2 cellular contexts compared by ENCODE assay signal in the genomic region with DNA sequence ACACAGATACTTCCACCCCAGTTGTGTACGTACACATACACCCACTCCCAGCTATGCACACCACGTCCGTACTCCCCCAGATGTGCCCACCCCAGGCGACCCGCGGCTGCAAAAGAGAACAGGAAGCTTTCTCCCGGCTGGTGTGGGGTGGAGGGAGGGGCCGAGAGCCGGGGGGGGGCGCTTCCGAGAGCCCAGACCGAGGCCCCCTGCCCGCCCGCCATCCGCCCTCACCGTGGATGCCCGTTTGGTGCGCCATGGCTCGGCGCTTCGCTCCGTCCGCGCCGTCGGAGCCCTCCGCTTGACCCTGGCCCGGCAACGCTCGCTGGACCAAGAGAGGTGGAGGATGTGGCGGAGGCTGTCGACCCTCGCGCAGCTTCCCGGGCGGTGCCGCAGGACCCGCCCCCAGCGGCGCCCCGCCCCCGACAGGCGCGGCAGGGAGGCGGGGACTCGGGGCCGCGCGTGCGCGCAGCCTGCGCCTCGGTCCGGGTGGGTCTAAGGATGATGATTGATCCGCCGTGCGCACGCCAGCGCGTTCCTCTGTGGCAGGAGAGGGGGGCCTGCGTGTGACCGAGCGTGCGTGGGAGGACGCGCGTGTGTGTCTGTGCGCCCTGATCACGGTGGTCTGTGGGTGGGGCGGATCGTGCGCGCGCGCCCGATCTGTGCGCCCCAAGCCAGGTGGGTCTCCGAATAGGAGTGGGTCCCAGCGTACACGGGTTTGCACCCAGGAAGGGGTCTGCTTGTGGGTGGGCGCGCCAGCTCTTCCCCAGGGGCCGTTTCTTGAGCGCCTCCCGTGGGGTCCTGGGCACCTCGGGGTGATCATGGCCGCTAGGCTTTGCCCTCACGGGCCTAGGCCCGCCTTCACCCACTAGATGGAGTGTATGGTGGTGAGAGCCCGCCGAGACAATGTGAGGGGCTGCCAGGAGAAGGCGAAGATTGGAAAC.
TF ChIP-seq lines count a peak whose summit lies in the region.

A gene (minus strand): TSS at position 398 of the 941 bp plus-strand sequence. CDS start 142 bp downstream, at position 256.

TF ChIP-seq in IMR-90, 13 proteins besides CTCF, POLR2A, EP300 and RAD21:
- TF ChIP-seq BHLHE40 (IDR thresholded peaks at IDR 0.05; ENCODE audit: low read depth, low read length) (peak; percentile 55), MAZ (IDR thresholded peaks at IDR 0.05; ENCODE audit: borderline replicate concordance, low read depth, low read length) (peak; percentile 64; the same call in 1 of the 2 replicates), RCOR1 (IDR thresholded peaks at IDR 0.05; ENCODE audit: insufficient replicate concordance, low read length) (no peak)

TF ChIP-seq in SK-N-SH, 30 proteins besides CTCF, POLR2A, EP300 and RAD21:
- no peak for TF ChIP-seq FOXJ3 (CRISPR knock-in tag; IDR thresholded peaks at IDR 0.05)
- no peak for TF ChIP-seq ELF1 (IDR thresholded peaks at IDR 0.05)
- TF ChIP-seq TEAD4 (IDR thresholded peaks at IDR 0.05; ENCODE audit: borderline replicate concordance, insufficient read depth), result no peak
- no peak for TF ChIP-seq RFX5 (IDR thresholded peaks at IDR 0.05; ENCODE audit: low read length)
- TF ChIP-seq, protein P1, sequence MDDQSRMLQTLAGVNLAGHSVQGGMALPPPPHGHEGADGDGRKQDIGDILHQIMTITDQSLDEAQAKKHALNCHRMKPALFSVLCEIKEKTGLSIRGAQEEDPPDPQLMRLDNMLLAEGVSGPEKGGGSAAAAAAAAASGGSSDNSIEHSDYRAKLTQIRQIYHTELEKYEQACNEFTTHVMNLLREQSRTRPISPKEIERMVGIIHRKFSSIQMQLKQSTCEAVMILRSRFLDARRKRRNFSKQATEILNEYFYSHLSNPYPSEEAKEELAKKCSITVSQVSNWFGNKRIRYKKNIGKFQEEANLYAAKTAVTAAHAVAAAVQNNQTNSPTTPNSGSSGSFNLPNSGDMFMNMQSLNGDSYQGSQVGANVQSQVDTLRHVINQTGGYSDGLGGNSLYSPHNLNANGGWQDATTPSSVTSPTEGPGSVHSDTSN (IDR thresholded peaks at IDR 0.05), result no peak; the same call in 1 of the 2 replicates
- TF ChIP-seq POLR2AphosphoS5 (IDR thresholded peaks at IDR 0.05; ENCODE audit: low read depth, low read length), result peak; percentile 69; the same call in 1 of the 2 replicates
- no peak for TF ChIP-seq CHD2 (IDR thresholded peaks at IDR 0.05; ENCODE audit: low read length, partially characterized antibody)
- 0 out of 2 replicates have a peak, but pooled peaks have one; percentile 52 for TF ChIP-seq YY1 (IDR thresholded peaks at IDR 0.05; ENCODE audit: low read depth)
- peak; percentile 58; the same call in 1 of the 2 replicates for TF ChIP-seq TAF1 (IDR thresholded peaks at IDR 0.05; ENCODE audit: borderline replicate concordance, low read depth, low read length)
- TF ChIP-seq, protein P2, sequence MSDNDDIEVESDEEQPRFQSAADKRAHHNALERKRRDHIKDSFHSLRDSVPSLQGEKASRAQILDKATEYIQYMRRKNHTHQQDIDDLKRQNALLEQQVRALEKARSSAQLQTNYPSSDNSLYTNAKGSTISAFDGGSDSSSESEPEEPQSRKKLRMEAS (IDR thresholded peaks at IDR 0.05; ENCODE audit: low read depth), result peak; percentile 56; the same call in 1 of the 2 replicates
- TF ChIP-seq, protein P3, sequence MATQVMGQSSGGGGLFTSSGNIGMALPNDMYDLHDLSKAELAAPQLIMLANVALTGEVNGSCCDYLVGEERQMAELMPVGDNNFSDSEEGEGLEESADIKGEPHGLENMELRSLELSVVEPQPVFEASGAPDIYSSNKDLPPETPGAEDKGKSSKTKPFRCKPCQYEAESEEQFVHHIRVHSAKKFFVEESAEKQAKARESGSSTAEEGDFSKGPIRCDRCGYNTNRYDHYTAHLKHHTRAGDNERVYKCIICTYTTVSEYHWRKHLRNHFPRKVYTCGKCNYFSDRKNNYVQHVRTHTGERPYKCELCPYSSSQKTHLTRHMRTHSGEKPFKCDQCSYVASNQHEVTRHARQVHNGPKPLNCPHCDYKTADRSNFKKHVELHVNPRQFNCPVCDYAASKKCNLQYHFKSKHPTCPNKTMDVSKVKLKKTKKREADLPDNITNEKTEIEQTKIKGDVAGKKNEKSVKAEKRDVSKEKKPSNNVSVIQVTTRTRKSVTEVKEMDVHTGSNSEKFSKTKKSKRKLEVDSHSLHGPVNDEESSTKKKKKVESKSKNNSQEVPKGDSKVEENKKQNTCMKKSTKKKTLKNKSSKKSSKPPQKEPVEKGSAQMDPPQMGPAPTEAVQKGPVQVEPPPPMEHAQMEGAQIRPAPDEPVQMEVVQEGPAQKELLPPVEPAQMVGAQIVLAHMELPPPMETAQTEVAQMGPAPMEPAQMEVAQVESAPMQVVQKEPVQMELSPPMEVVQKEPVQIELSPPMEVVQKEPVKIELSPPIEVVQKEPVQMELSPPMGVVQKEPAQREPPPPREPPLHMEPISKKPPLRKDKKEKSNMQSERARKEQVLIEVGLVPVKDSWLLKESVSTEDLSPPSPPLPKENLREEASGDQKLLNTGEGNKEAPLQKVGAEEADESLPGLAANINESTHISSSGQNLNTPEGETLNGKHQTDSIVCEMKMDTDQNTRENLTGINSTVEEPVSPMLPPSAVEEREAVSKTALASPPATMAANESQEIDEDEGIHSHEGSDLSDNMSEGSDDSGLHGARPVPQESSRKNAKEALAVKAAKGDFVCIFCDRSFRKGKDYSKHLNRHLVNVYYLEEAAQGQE (IDR thresholded peaks at IDR 0.05; ENCODE audit: low read depth, low read length), result no peak
- TF ChIP-seq, protein P4, sequence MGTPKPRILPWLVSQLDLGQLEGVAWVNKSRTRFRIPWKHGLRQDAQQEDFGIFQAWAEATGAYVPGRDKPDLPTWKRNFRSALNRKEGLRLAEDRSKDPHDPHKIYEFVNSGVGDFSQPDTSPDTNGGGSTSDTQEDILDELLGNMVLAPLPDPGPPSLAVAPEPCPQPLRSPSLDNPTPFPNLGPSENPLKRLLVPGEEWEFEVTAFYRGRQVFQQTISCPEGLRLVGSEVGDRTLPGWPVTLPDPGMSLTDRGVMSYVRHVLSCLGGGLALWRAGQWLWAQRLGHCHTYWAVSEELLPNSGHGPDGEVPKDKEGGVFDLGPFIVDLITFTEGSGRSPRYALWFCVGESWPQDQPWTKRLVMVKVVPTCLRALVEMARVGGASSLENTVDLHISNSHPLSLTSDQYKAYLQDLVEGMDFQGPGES (IDR thresholded peaks at IDR 0.05; ENCODE audit: low read depth, low read length), result no peak
- TF ChIP-seq EZH2phosphoT487 (IDR thresholded peaks at IDR 0.05; ENCODE audit: borderline replicate concordance, low read depth), result no peak
- no peak for TF ChIP-seq MEF2A (IDR thresholded peaks at IDR 0.05; ENCODE audit: borderline replicate concordance, low read depth)
- peak; percentile 70; the same call in 1 of the 2 replicates for TF ChIP-seq SIN3A (IDR thresholded peaks at IDR 0.05; ENCODE audit: borderline replicate concordance, low read depth, low read length)
- peak; percentile 23; the same call in 1 of the 2 replicates for TF ChIP-seq GABPA (IDR thresholded peaks at IDR 0.05; ENCODE audit: low read depth)
- TF ChIP-seq, protein P5, sequence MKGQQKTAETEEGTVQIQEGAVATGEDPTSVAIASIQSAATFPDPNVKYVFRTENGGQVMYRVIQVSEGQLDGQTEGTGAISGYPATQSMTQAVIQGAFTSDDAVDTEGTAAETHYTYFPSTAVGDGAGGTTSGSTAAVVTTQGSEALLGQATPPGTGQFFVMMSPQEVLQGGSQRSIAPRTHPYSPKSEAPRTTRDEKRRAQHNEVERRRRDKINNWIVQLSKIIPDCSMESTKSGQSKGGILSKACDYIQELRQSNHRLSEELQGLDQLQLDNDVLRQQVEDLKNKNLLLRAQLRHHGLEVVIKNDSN (IDR thresholded peaks at IDR 0.05; ENCODE audit: borderline replicate concordance, low read depth), result no peak
- no peak for TF ChIP-seq FOSL2 (IDR thresholded peaks at IDR 0.05; ENCODE audit: borderline replicate concordance, low read depth)
- TF ChIP-seq, protein P6, sequence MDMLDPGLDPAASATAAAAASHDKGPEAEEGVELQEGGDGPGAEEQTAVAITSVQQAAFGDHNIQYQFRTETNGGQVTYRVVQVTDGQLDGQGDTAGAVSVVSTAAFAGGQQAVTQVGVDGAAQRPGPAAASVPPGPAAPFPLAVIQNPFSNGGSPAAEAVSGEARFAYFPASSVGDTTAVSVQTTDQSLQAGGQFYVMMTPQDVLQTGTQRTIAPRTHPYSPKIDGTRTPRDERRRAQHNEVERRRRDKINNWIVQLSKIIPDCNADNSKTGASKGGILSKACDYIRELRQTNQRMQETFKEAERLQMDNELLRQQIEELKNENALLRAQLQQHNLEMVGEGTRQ (IDR thresholded peaks at IDR 0.05; ENCODE audit: borderline replicate concordance, low read depth, low read length), result no peak
- no peak for TF ChIP-seq GATA2 (CRISPR knock-in tag; IDR thresholded peaks at IDR 0.05)
- TF ChIP-seq, protein P7, sequence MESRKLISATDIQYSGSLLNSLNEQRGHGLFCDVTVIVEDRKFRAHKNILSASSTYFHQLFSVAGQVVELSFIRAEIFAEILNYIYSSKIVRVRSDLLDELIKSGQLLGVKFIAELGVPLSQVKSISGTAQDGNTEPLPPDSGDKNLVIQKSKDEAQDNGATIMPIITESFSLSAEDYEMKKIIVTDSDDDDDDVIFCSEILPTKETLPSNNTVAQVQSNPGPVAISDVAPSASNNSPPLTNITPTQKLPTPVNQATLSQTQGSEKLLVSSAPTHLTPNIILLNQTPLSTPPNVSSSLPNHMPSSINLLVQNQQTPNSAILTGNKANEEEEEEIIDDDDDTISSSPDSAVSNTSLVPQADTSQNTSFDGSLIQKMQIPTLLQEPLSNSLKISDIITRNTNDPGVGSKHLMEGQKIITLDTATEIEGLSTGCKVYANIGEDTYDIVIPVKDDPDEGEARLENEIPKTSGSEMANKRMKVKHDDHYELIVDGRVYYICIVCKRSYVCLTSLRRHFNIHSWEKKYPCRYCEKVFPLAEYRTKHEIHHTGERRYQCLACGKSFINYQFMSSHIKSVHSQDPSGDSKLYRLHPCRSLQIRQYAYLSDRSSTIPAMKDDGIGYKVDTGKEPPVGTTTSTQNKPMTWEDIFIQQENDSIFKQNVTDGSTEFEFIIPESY (IDR thresholded peaks at IDR 0.05; ENCODE audit: borderline replicate concordance, low read depth), result no peak
- TF ChIP-seq RCOR1 (IDR thresholded peaks at IDR 0.05; ENCODE audit: low read length), result 0 out of 2 replicates have a peak, but pooled peaks have one; percentile 5
- no peak for TF ChIP-seq FOXM1 (IDR thresholded peaks at IDR 0.05; ENCODE audit: low read depth)
- no peak for TF ChIP-seq TCF12 (IDR thresholded peaks at IDR 0.05)
- TF ChIP-seq SMC3 (IDR thresholded peaks at IDR 0.05; ENCODE audit: low read depth, low read length), result no peak
- TF ChIP-seq JUND (IDR thresholded peaks at IDR 0.05), result no peak
- TF ChIP-seq NFIC (IDR thresholded peaks at IDR 0.05; ENCODE audit: borderline replicate concordance), result 0 out of 2 replicates have a peak, but pooled peaks have one; percentile 1
- peak; percentile 85 for TF ChIP-seq NRF1 (IDR thresholded peaks at IDR 0.05; ENCODE audit: low read depth, low read length)
- TF ChIP-seq RXRA (IDR thresholded peaks at IDR 0.05; ENCODE audit: borderline replicate concordance, low read depth), result no peak
- TF ChIP-seq MXI1 (IDR thresholded peaks at IDR 0.05; ENCODE audit: low read depth, low read length), result no peak; the same call in 1 of the 2 replicates
